In genomic region chr5:9338796-9339195, GRCh38 we compare ENCODE assay signal across 18 cellular contexts.
DNase-seq lines count a peak whose midpoint lies in the region; ATAC-seq and TF ChIP-seq lines count a peak whose summit lies in the region.
"Had no signal": no experiment of that assay in that cellular context is flagged by ENCODE, and none has a peak within 500 bp of the region (broad histone marks: within the 10 kb centered on the region; RNA-seq: fewer than 3 reads in every experiment).

No MANE protein-coding gene starts in this region.

- POLR2A ChIA-PET in PC-3 (lab: Charles Lee; ENCODE audit: unreplicated experiment) = no interaction called here
- POLR2A ChIA-PET in naive thymus-derived CD8-positive, alpha-beta T cell (lab: Charles Lee) = no interaction called here

- peaks cover 77% of the 10 kb centered on the region for H3K4me1 Mint-ChIP-seq in osteocyte (ENCODE audit: unreplicated experiment)
- H3K4me1 Mint-ChIP-seq in naive thymus-derived CD8-positive, alpha-beta T cell = no peaks in the 10 kb centered on the region
- H3K4me1 Mint-ChIP-seq: CD4-positive, CD25-positive, alpha-beta regulatory T cell had no signal

- CTCF ChIA-PET in PC-3 (lab: Charles Lee) = interaction anchor here (0.6 kb wide), 2 partner anchors 8 to 87 kb away, joined by 3 to 4 read pairs; no protein-coding TSS in a partner anchor

- peak overlapping the region; percentile 25 for H3K27ac ChIP-seq in PC-3 (ENCODE audit: low read length)
- H3K27ac ChIP-seq in dorsolateral prefrontal cortex = peak overlapping the region in 31 of 59 donors; percentile 9 to 84 (median 56)
- H3K27ac ChIP-seq: SJCRH30 had no signal

- no TSS peak for BruUV-seq in PC-3 (replicated peaks; lab: Mats Ljungman, UMichigan)

- ATAC-seq in PC-3 = peak; percentile 42
- ATAC-seq in naive thymus-derived CD8-positive, alpha-beta T cell = no peak

- peaks cover 18% of the 10 kb centered on the region for H3K36me3 Mint-ChIP-seq in osteocyte (ENCODE audit: unreplicated experiment)
- H3K36me3 Mint-ChIP-seq in naive thymus-derived CD8-positive, alpha-beta T cell = no peaks in the 10 kb centered on the region
- H3K36me3 Mint-ChIP-seq: CD4-positive, CD25-positive, alpha-beta regulatory T cell had no signal

- H3K9me3 ChIP-seq in PC-3 (ENCODE audit: low read length) = no peaks in the 10 kb centered on the region
- H3K9me3 ChIP-seq: BE2C, Caco-2, SJCRH30 had no signal

- H3K4me2 ChIP-seq in PC-3 (ENCODE audit: low read length) = peak overlapping the region; percentile 60

- peaks cover 3% of the 10 kb centered on the region for H3K9me3 Mint-ChIP-seq in osteocyte (ENCODE audit: unreplicated experiment)
- peaks cover 0 to 22% (median 7%) of the 10 kb centered on the region in 9 donors for H3K9me3 Mint-ChIP-seq in naive thymus-derived CD8-positive, alpha-beta T cell

- DNase-seq in A172 (ENCODE audit: low spot score) = peak; percentile 23
- DNase-seq in PC-3 = peak; percentile 26
- DNase-seq in dorsolateral prefrontal cortex = no peak
- no peak for DNase-seq in osteocyte (ENCODE audit: extremely low spot score, unreplicated experiment)
- no peak for DNase-seq in OCI-M2 (lab: John Stamatoyannopoulos, UW; ENCODE audit: unreplicated experiment)
- no peak for DNase-seq in DMS 273 (lab: John Stamatoyannopoulos, UW; ENCODE audit: unreplicated experiment)
- no peak for DNase-seq in naive thymus-derived CD8-positive, alpha-beta T cell
- DNase-seq in COLO668 (lab: John Stamatoyannopoulos, UW; ENCODE audit: unreplicated experiment) = no peak
- DNase-seq: 8988T, DMS153, NCI-H1105, NCI-H2081 treated with DMSO at 0.1 percent for 48 hours, NCI-H524 treated with DMSO at 0.1 percent for 48 hours had no signal

- H3K9me2 ChIP-seq in PC-3 (replicated peaks; ENCODE audit: low read length) = no peaks in the 10 kb centered on the region

- H3F3A ChIP-seq in PC-3 (ENCODE audit: low read length, unreplicated experiment) = peaks cover 8% of the 10 kb centered on the region

- no peaks in the 10 kb centered on the region for H4K20me1 ChIP-seq in PC-3 (ENCODE audit: low read length)

- no peak overlapping the region for H3K4me3 Mint-ChIP-seq in osteocyte (ENCODE audit: unreplicated experiment)
- no peak overlapping the region for H3K4me3 Mint-ChIP-seq in naive thymus-derived CD8-positive, alpha-beta T cell
- H3K4me3 Mint-ChIP-seq: CD4-positive, CD25-positive, alpha-beta regulatory T cell had no signal

- no peak overlapping the region; the same call in 1 of the 2 replicates for H3K4me3 ChIP-seq in PC-3 (ENCODE audit: low read length)
- H3K4me3 ChIP-seq in dorsolateral prefrontal cortex = peak overlapping the region in 2 of 59 donors; percentile 4 to 40
- H3K4me3 ChIP-seq: K562, SJCRH30 had no signal

- H3K27me3 ChIP-seq in PC-3 (ENCODE audit: low read length) (no peaks in the 10 kb centered on the region), dorsolateral prefrontal cortex (no peaks in the 10 kb centered on the region)
- H3K27me3 ChIP-seq: BE2C, SJCRH30 had no signal

- peaks cover 34% of the 10 kb centered on the region for H3K4me1 ChIP-seq in PC-3 (ENCODE audit: insufficient read depth, low read length)
- H3K4me1 ChIP-seq: BE2C, Caco-2, SJCRH30 had no signal

- no peaks in the 10 kb centered on the region for H3K27me3 Mint-ChIP-seq in osteocyte (ENCODE audit: unreplicated experiment)
- no peaks in the 10 kb centered on the region for H3K27me3 Mint-ChIP-seq in naive thymus-derived CD8-positive, alpha-beta T cell
- H3K27me3 Mint-ChIP-seq: CD4-positive, CD25-positive, alpha-beta regulatory T cell had no signal

- no peaks in the 10 kb centered on the region for H3K79me2 ChIP-seq in PC-3 (ENCODE audit: low read length)

- TF ChIP-seq CTCF in PC-3 (conservative IDR thresholded peaks at IDR 0.05; ENCODE audit: low read depth, low read length) (no peak), dorsolateral prefrontal cortex (IDR thresholded peaks at IDR 0.05 in 54 of 56, conservative IDR thresholded peaks at IDR 0.05 in 2 of 56; ENCODE audit: low read depth in 1 of 56, partially characterized antibody in 56 of 56) (no peak), osteocyte (IDR thresholded peaks at IDR 0.05) (no peak)

- peak overlapping the region; percentile 79 for H3K27ac Mint-ChIP-seq in osteocyte (ENCODE audit: unreplicated experiment)
- H3K27ac Mint-ChIP-seq in naive thymus-derived CD8-positive, alpha-beta T cell = no peak overlapping the region
- H3K27ac Mint-ChIP-seq: CD4-positive, CD25-positive, alpha-beta regulatory T cell had no signal

- no peak overlapping the region for H2AFZ ChIP-seq in PC-3 (ENCODE audit: low read length)

- no peak overlapping the region for H3K9ac ChIP-seq in PC-3 (ENCODE audit: low read length)

- intact Hi-C loops in PC-3 (cut with micrococcal nuclease) = loop anchor here (2.0 kb wide), 1 partner anchor 38 kb away; no protein-coding TSS in a partner anchor
- intact Hi-C loops in dorsolateral prefrontal cortex (cut with DNase I) = loop anchor here in 1 of 2 donors (5.0 kb wide), 1 partner anchor 101 kb away; no protein-coding TSS in a partner anchor

- no peaks in the 10 kb centered on the region for H3K36me3 ChIP-seq in PC-3 (ENCODE audit: low read depth, low read length)
- H3K36me3 ChIP-seq: BE2C, SJCRH30 had no signal

Comparison
In these comparisons a context has a peak if more than half of its experiments do, and no peak if none do; other contexts are left out.
1. DNase-seq: peak in A172 (single experiment) and PC-3 (single experiment); none in dorsolateral prefrontal cortex (0 of 10), osteocyte (single experiment), OCI-M2 (single experiment), DMS 273 (single experiment), naive thymus-derived CD8-positive, alpha-beta T cell (0 of 10) and COLO668 (single experiment).